In genomic region chr1:50783286-50783685, GRCh38 we compare ENCODE assay signal across 1 cellular context.
TF ChIP-seq lines count a peak whose summit lies in the region.

No MANE protein-coding gene starts in this region.

TF ChIP-seq in IMR-90, 13 proteins besides CTCF, POLR2A, EP300 and RAD21 (continued from another document):
- TF ChIP-seq USF2 (IDR thresholded peaks at IDR 0.05; ENCODE audit: low read depth, low read length) (no peak), RCOR1 (IDR thresholded peaks at IDR 0.05; ENCODE audit: insufficient replicate concordance, low read length) (no peak)
